In genomic region chr14:38290601-38291190, GRCh38 we compare ENCODE assay signal across 13 cellular contexts. TPM values are rescaled to one million over a fixed set of nuclear protein-coding genes. Genes with fewer than 3 reads are reported as not detected.
DNase-seq lines count a peak whose midpoint lies in the region; ATAC-seq and TF ChIP-seq lines count a peak whose summit lies in the region.
"Had no signal": no experiment of that assay in that cellular context is flagged by ENCODE, and none has a peak within 500 bp of the region (broad histone marks: within the 10 kb centered on the region; RNA-seq: fewer than 3 reads in every experiment).

No MANE protein-coding gene starts in this region.

- no peak for TF ChIP-seq RAD21 in liver (IDR thresholded peaks at IDR 0.05)

- no peak overlapping the region for H3K27ac ChIP-seq in liver (ENCODE audit: low read depth in 1 of 2, low read length in 2 of 2)

- no peak overlapping the region for H3K9ac ChIP-seq in liver (ENCODE audit: low read depth in 1 of 2, low read length in 2 of 2)

- no peaks in the 10 kb centered on the region for H3K4me1 ChIP-seq in liver (ENCODE audit: control insufficient read depth in 4 of 4, insufficient read depth in 4 of 4, low read length in 3 of 4)

- 13% methylated on average over 5 of the region's 5 CpGs for WGBS in liver

- POLR2A ChIA-PET in AG04449 (lab: Yijun Ruan, JAX): no interaction called here

- no peaks in the 10 kb centered on the region for H3K9me3 ChIP-seq in liver (ENCODE audit: control insufficient read depth in 4 of 4, low read length in 3 of 4)

- CTCF ChIA-PET in AG04449 (lab: Yijun Ruan, JAX): interaction anchor here (1.0 to 1.6 kb wide), 3 partner anchors 35 to 311 kb away, joined by 3 to 4 read pairs (median 3); partner anchors contain the start of gene CLEC14A

- ATAC-seq in GM21367 (IDR thresholded peaks at IDR 0.05; ENCODE audit: unreplicated experiment) (no peak), HG03432 (IDR thresholded peaks at IDR 0.05; ENCODE audit: unreplicated experiment) (no peak), sciatic nerve (no peak)
- ATAC-seq: activated T-cell treated with anti-CD3 and anti-CD28 coated beads, Interleukin-2, amount 50 U/mL, for 4 hours had no signal

- no peaks in the 10 kb centered on the region for H3K36me3 ChIP-seq in liver (ENCODE audit: control insufficient read depth in 4 of 4, insufficient read depth in 3 of 4, low read depth in 1 of 4, low read length in 3 of 4)

- DNase-seq in AG04449 (ENCODE audit: low read depth, low spot score) (peak; percentile 75), HS-5 (ENCODE audit: low read depth) (peak; percentile 74), cardiac fibroblast (ENCODE audit: low read depth in 2 of 2) (peak; percentile 96 to 98), occipital lobe (lab: John Stamatoyannopoulos, UW) (no peak), sciatic nerve (ENCODE audit: low spot score) (no peak)
- DNase-seq: activated T-cell treated with anti-CD3 and anti-CD28 coated beads, Interleukin-2, amount 50 U/mL, for 4 hours; dorsolateral prefrontal cortex; H9; substantia nigra had no signal

- intact Hi-C loops in sciatic nerve (cut with DNase I): no loop called here

- H3K27me3 ChIP-seq in liver (ENCODE audit: control insufficient read depth in 4 of 4, insufficient read depth in 4 of 4, low read length in 3 of 4): no peaks in the 10 kb centered on the region
- H3K27me3 ChIP-seq: dorsolateral prefrontal cortex had no signal

- no peak for TF ChIP-seq CTCF in AG04449 (IDR thresholded peaks at IDR 0.05; ENCODE audit: insufficient read depth, low read length, missing control alignments)
- no peak for TF ChIP-seq CTCF in cardiac fibroblast (IDR thresholded peaks at IDR 0.05; ENCODE audit: low read depth, low read length)
- TF ChIP-seq CTCF in liver (IDR thresholded peaks at IDR 0.05; ENCODE audit: low read depth, low read length, missing input control): no peak

- H3K4me3 ChIP-seq in AG04449 (ENCODE audit: low read depth, low read length): no peak overlapping the region
- no peak overlapping the region for H3K4me3 ChIP-seq in cardiac fibroblast (replicated peaks in 1 of 2; ENCODE audit: low read depth in 2 of 2, low read length in 2 of 2)
- H3K4me3 ChIP-seq in liver (ENCODE audit: low read depth in 1 of 3, low read length in 3 of 3): no peak overlapping the region
- H3K4me3 ChIP-seq: dorsolateral prefrontal cortex had no signal

TF ChIP-seq in liver, 16 proteins besides CTCF, POLR2A, EP300 and RAD21:
- TF ChIP-seq EGR1 (IDR thresholded peaks at IDR 0.05; ENCODE audit: low read depth in 2 of 2) (no peak), JUND (IDR thresholded peaks at IDR 0.05) (peak; percentile 13 to 17)

RNA-seq across cellular contexts. Expression of gene CLEC14A, which starts 34.8 kb away (rescaled TPM):
- 1 to 10 TPM; 6.4 to 7.3 TPM for total RNA-seq in liver
- polyA plus RNA-seq in liver: 1 to 10 TPM; 7.0 to 7.2 TPM
- 4.5 TPM for total RNA-seq in occipital lobe
- total RNA-seq in sciatic nerve: 47.3 TPM
- total RNA-seq: H9; T-helper 2 cell treated with Interferon-gamma antibody and Interleukin-4, amounts not matched to agents 100 ng/mL and 5 ng/mL, for 36 hours had no signal

Comparison
In these comparisons a context has a peak if more than half of its experiments do, and no peak if none do; other contexts are left out.
1. DNase-seq: peak in AG04449 (single experiment), HS-5 (single experiment) and cardiac fibroblast (2 of 2); none in occipital lobe (single experiment) and sciatic nerve (single experiment).